In genomic region chr16:70801611-70802010, GRCh38 we compare ENCODE assay signal across 8 cellular contexts. TPM values are rescaled to one million over a fixed set of nuclear protein-coding genes. Genes with fewer than 3 reads are reported as not detected.
DNase-seq lines count a peak whose midpoint lies in the region; ATAC-seq and TF ChIP-seq lines count a peak whose summit lies in the region.

No MANE protein-coding gene starts in this region.

- no peak for ATAC-seq in CD8-positive, alpha-beta T cell
- no peak for ATAC-seq in natural killer cell treated with Interleukin-12 subunit alpha and Interleukin-12 subunit beta and Interleukin-15 and Interleukin-18, amount 100 ng/mL, for 72 hours
- ATAC-seq in HG03045 (IDR thresholded peaks at IDR 0.05; ENCODE audit: unreplicated experiment) = no peak

- H3F3A ChIP-seq in Loucy (ENCODE audit: low read depth) = no peaks in the 10 kb centered on the region

- in situ Hi-C loops in KBM-7 (cut with MboI; ENCODE audit: low pct_unique_long_range_greater_than_20kb, low sequenced_read_pairs) = no loop called here

- H4K20me1 ChIP-seq in Loucy (ENCODE audit: insufficient read depth, low read length, poor library complexity, severe bottlenecking) = no peaks in the 10 kb centered on the region

- POLR2A ChIA-PET in CD8-positive, alpha-beta T cell (lab: Charles Lee) = no interaction called here

- TF ChIP-seq CTCF in CD8-positive, alpha-beta T cell (IDR thresholded peaks at IDR 0.05) = no peak
- TF ChIP-seq CTCF in Loucy (conservative IDR thresholded peaks at IDR 0.05; ENCODE audit: low read length) (no peak), chondrocyte (IDR thresholded peaks at IDR 0.05) (no peak)

- peak overlapping the region; percentile 97 for H3K27ac Mint-ChIP-seq in CD8-positive, alpha-beta T cell
- peak overlapping the region; percentile 90 for H3K27ac Mint-ChIP-seq in chondrocyte (ENCODE audit: unreplicated experiment)
- H3K27ac Mint-ChIP-seq in natural killer cell treated with Interleukin-12 subunit alpha and Interleukin-12 subunit beta and Interleukin-15 and Interleukin-18, amount 100 ng/mL, for 72 hours = no peak overlapping the region

- H3K4me1 Mint-ChIP-seq in CD8-positive, alpha-beta T cell (ENCODE audit: low read depth) = peaks cover 39% of the 10 kb centered on the region
- peaks cover 55% of the 10 kb centered on the region for H3K4me1 Mint-ChIP-seq in chondrocyte (ENCODE audit: low read depth)
- peaks cover 14 to 17% of the 10 kb centered on the region in 2 donors for H3K4me1 Mint-ChIP-seq in natural killer cell treated with Interleukin-12 subunit alpha and Interleukin-12 subunit beta and Interleukin-15 and Interleukin-18, amount 100 ng/mL, for 72 hours (ENCODE audit: low read depth in 2 of 2)

- H3K9me2 ChIP-seq in Loucy (replicated peaks; ENCODE audit: low read depth, low read length) = no peaks in the 10 kb centered on the region

- H3K36me3 Mint-ChIP-seq in CD8-positive, alpha-beta T cell = peaks cover 26% of the 10 kb centered on the region
- H3K36me3 Mint-ChIP-seq in chondrocyte (ENCODE audit: low read depth) = peaks cover 1% of the 10 kb centered on the region
- no peaks in the 10 kb centered on the region for H3K36me3 Mint-ChIP-seq in natural killer cell treated with Interleukin-12 subunit alpha and Interleukin-12 subunit beta and Interleukin-15 and Interleukin-18, amount 100 ng/mL, for 72 hours

- H3K9ac ChIP-seq in Loucy (ENCODE audit: low read depth, low read length, poor library complexity, severe bottlenecking) = no peak overlapping the region

- no peaks in the 10 kb centered on the region for H3K9me3 Mint-ChIP-seq in CD8-positive, alpha-beta T cell
- H3K9me3 Mint-ChIP-seq in chondrocyte (ENCODE audit: low read depth) = peaks cover 8% of the 10 kb centered on the region
- no peaks in the 10 kb centered on the region for H3K9me3 Mint-ChIP-seq in natural killer cell treated with Interleukin-12 subunit alpha and Interleukin-12 subunit beta and Interleukin-15 and Interleukin-18, amount 100 ng/mL, for 72 hours

- peaks cover 27% of the 10 kb centered on the region for H3K79me2 ChIP-seq in Loucy (ENCODE audit: insufficient read depth, low read length)

- peaks cover 12% of the 10 kb centered on the region for H3K4me1 ChIP-seq in CD8-positive, alpha-beta T cell (ENCODE audit: insufficient read depth, low read length)
- H3K4me1 ChIP-seq in Loucy (ENCODE audit: insufficient read depth, low read length, poor library complexity, severe bottlenecking) = peaks cover 26% of the 10 kb centered on the region

- H3K27me3 ChIP-seq in CD8-positive, alpha-beta T cell (ENCODE audit: insufficient read depth, low read length) = no peaks in the 10 kb centered on the region
- H3K27me3 ChIP-seq in Loucy (ENCODE audit: insufficient read depth, low read length, poor library complexity, severe bottlenecking) = peaks cover 8% of the 10 kb centered on the region

- CTCF ChIA-PET in CD8-positive, alpha-beta T cell (lab: Charles Lee) = no interaction called here

- H3K4me2 ChIP-seq in Loucy (ENCODE audit: low read depth, low read length, poor library complexity, severe bottlenecking) = peak overlapping the region; percentile 99

- peak in 1 of 7 experiments; percentile 6 for DNase-seq in CD8-positive, alpha-beta T cell
- no peak for DNase-seq in chondrocyte (ENCODE audit: low spot score)
- no peak for DNase-seq in natural killer cell treated with Interleukin-12 subunit alpha and Interleukin-12 subunit beta and Interleukin-15 and Interleukin-18, amount 100 ng/mL, for 72 hours (ENCODE audit: low spot score)
- DNase-seq in DMS79 (lab: John Stamatoyannopoulos, UW) = no peak
- DNase-seq in KBM-7 = no peak
- DNase-seq in NCI-H2107 treated with DMSO at 0.1 percent for 48 hours (lab: John Stamatoyannopoulos, UW; ENCODE audit: unreplicated experiment) = no peak

- H3K4me3 Mint-ChIP-seq in CD8-positive, alpha-beta T cell = peak overlapping the region; percentile 95
- peak overlapping the region; percentile 90 for H3K4me3 Mint-ChIP-seq in chondrocyte (ENCODE audit: unreplicated experiment)
- H3K4me3 Mint-ChIP-seq in natural killer cell treated with Interleukin-12 subunit alpha and Interleukin-12 subunit beta and Interleukin-15 and Interleukin-18, amount 100 ng/mL, for 72 hours = peak overlapping the region; percentile 91

- intact Hi-C loops in CD8-positive, alpha-beta T cell (cut with DNase I, micrococcal nuclease) = loop anchor here (2.0 to 10.0 kb wide), 8 partner anchors 453 to 1861 kb away; partner anchors contain the start of genes CMTR2 (in 2 of the 2), DHX38 (in 1 of the 2), TXNL4B (in 1 of the 2) and ZNF19 (in 1 of the 2)

- H3K27me3 Mint-ChIP-seq in CD8-positive, alpha-beta T cell (ENCODE audit: low read depth) = no peaks in the 10 kb centered on the region
- no peaks in the 10 kb centered on the region for H3K27me3 Mint-ChIP-seq in chondrocyte (ENCODE audit: low read depth)
- H3K27me3 Mint-ChIP-seq in natural killer cell treated with Interleukin-12 subunit alpha and Interleukin-12 subunit beta and Interleukin-15 and Interleukin-18, amount 100 ng/mL, for 72 hours = peaks cover 3 to 5% of the 10 kb centered on the region in 2 donors

- H3K4me3 ChIP-seq in CD8-positive, alpha-beta T cell (ENCODE audit: low read depth, low read length) = peak overlapping the region; percentile 63
- peak overlapping the region; percentile 97 for H3K4me3 ChIP-seq in Loucy (ENCODE audit: low read length, poor library complexity, severe bottlenecking)

- peak overlapping the region; percentile 52 for H3K27ac ChIP-seq in CD8-positive, alpha-beta T cell (ENCODE audit: low read depth, low read length)

- H3K36me3 ChIP-seq in CD8-positive, alpha-beta T cell (ENCODE audit: insufficient read depth, low read length) = no peaks in the 10 kb centered on the region
- no peaks in the 10 kb centered on the region for H3K36me3 ChIP-seq in Loucy (ENCODE audit: insufficient read depth, low read length)

- peak overlapping the region; percentile 97 for H2AFZ ChIP-seq in Loucy (ENCODE audit: low read length)

- H3K9me3 ChIP-seq in CD8-positive, alpha-beta T cell (ENCODE audit: low read length) = no peaks in the 10 kb centered on the region
- no peaks in the 10 kb centered on the region for H3K9me3 ChIP-seq in Loucy (ENCODE audit: insufficient read depth, low read depth, low read length)

RNA-seq across cellular contexts. Expression of gene VAC14, which starts 0.7 kb away (rescaled TPM):
- total RNA-seq in CD8-positive, alpha-beta T cell = 10 to 100 TPM; 27.1 to 27.2 TPM
- 35.6 to 40.3 TPM (median 37.9 TPM) in 3 replicates for total RNA-seq in chondrocyte
- 10 to 100 TPM; 33.6 to 50.9 TPM for total RNA-seq in natural killer cell treated with Interleukin-12 subunit alpha and Interleukin-12 subunit beta and Interleukin-15 and Interleukin-18, amount 100 ng/mL, for 72 hours

Comparison
In these comparisons a context has a peak if more than half of its experiments do, and no peak if none do; other contexts are left out.
1. H3K27ac Mint-ChIP-seq: peak in CD8-positive, alpha-beta T cell (single experiment) and chondrocyte (single experiment); none in natural killer cell treated with Interleukin-12 subunit alpha and Interleukin-12 subunit beta and Interleukin-15 and Interleukin-18, amount 100 ng/mL, for 72 hours (0 of 2).
2. Peak in every context shown above with its lines, with median percentiles within 50 percentile points of each other: H3K4me3 Mint-ChIP-seq.